12 cellular contexts compared by ENCODE assay signal in the genomic region with DNA sequence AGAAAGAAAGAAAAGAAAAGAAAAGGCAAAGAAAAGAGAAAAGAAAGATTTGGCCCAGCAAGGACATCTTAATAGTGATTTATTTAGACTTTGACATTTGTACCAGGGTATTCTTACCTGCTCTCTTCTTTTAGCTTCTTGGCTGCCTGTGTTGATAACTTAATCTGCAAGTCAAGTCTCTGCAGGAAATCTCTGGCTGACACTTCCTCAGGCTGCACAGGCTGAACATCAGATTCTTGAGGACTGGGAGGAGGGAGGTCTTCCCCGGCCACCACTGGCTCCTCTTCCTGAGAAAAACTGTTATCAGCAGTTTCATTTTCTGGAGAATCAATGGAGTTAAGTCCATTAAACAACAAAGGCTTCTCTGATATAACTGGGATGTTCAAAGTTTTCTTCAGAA. TPM values are rescaled to one million over a fixed set of nuclear protein-coding genes. Genes with fewer than 3 reads are reported as not detected.
A peak's percentile ranks its signal among the peaks of the same experiment; 100 is the strongest.
DNase-seq lines count a peak whose midpoint lies in the region; TF ChIP-seq lines count a peak whose summit lies in the region.
"Had no signal": no experiment of that assay in that cellular context is flagged by ENCODE, and none has a peak within 500 bp of the region (broad histone marks: within the 10 kb centered on the region; RNA-seq: fewer than 3 reads in every experiment).

No MANE protein-coding gene starts in this region.

- no peaks in the 10 kb centered on the region for H3K36me3 ChIP-seq in A673 (ENCODE audit: insufficient read depth, low read length, poor library complexity, severe bottlenecking)

- no peaks in the 10 kb centered on the region for H3K4me1 ChIP-seq in A673 (ENCODE audit: insufficient read depth, low read length, poor library complexity, severe bottlenecking)

- intact Hi-C loops in A673 (cut with micrococcal nuclease; ENCODE audit: unreplicated experiment): no loop called here

- no peaks in the 10 kb centered on the region for H3K27me3 ChIP-seq in A673 (replicated peaks; ENCODE audit: insufficient read depth, low read depth, low read length, poor library complexity)

- H3K4me3 ChIP-seq in A673 (ENCODE audit: low read depth, low read length, poor library complexity, severe bottlenecking): no peak overlapping the region

- BruUV-seq in A673 (replicated peaks; lab: Mats Ljungman, UMichigan): no TSS peak

- no peak for TF ChIP-seq CTCF in A673 (conservative IDR thresholded peaks at IDR 0.05; ENCODE audit: low read depth, low read length)

- no peak overlapping the region for H3K27ac ChIP-seq in A673 (ENCODE audit: low read depth, low read length, poor library complexity, severe bottlenecking)

- DNase-seq in A673 (ENCODE audit: low spot score) (peak; percentile 16), OCI-M1 (lab: John Stamatoyannopoulos, UW) (peak; percentile 34), medulla oblongata (ENCODE audit: extremely low spot score) (peak; percentile 12), HuH-7.5 (ENCODE audit: low spot score) (no peak), kidney tubule cell (ENCODE audit: low spot score) (no peak), occipital lobe (lab: John Stamatoyannopoulos, UW) (no peak)
- DNase-seq: activated gamma-delta T cell treated with Interleukin-2 at 50 U/mL for 16 hours; DMS53; effector CD8-positive, alpha-beta T cell; foreskin fibroblast; IMR-90 had no signal

- POLR2A ChIA-PET in A673 (lab: Charles Lee; ENCODE audit: low non-redundant PET): no interaction called here

- H3K9me3 ChIP-seq in A673 (ENCODE audit: low read depth, low read length, poor library complexity, severe bottlenecking): no peaks in the 10 kb centered on the region

- CTCF ChIA-PET in A673 (lab: Charles Lee): interaction anchor here (0.7 kb wide), 1 partner anchor 562 kb away, joined by 3 read pairs; no protein-coding TSS in a partner anchor

RNA-seq across cellular contexts. Expression of a gene that starts 12.8 kb away (rescaled TPM):
- 2.9 and 3.7 TPM in 2 replicates for total RNA-seq in A673 (2021)
- 21.8 TPM for total RNA-seq in occipital lobe

RNA-seq across cellular contexts. Expression of a gene that starts 26.7 kb away (rescaled TPM):
- total RNA-seq in A673 (2021) (0.67 and 1.6 TPM in 2 replicates), occipital lobe (241 TPM)

RNA-seq across cellular contexts. Expression of a gene that starts 43.4 kb away (rescaled TPM):
- 0.21 and 0.22 TPM in 2 replicates for total RNA-seq in A673 (2021)
- 30.6 TPM for total RNA-seq in occipital lobe
- total RNA-seq: IMR-90, mononuclear cell had no signal

Comparison
In these comparisons a context has a peak if more than half of its experiments do, and no peak if none do; other contexts are left out.
1. DNase-seq: peak in A673 (single experiment), OCI-M1 (single experiment) and medulla oblongata (single experiment); none in HuH-7.5 (single experiment), kidney tubule cell (single experiment) and occipital lobe (single experiment).
2. RNA of a gene that starts 26.7 kb away (total RNA-seq): 241 TPM in occipital lobe (single experiment); 0.67 to 1.6 TPM in A673; every median in the first group is over 10 times any median in the second.
3. RNA of a gene that starts 43.4 kb away (total RNA-seq): 30.6 TPM in occipital lobe (single experiment); 0.21 to 0.22 TPM in A673; every median in the first group is over 10 times any median in the second.